9 cellular contexts compared by ENCODE assay signal in genomic region chr1:231584117-231584516, GRCh38.
DNase-seq lines count a peak whose midpoint lies in the region; ATAC-seq and TF ChIP-seq lines count a peak whose summit lies in the region.
"Had no signal": no experiment of that assay in that cellular context is flagged by ENCODE, and none has a peak within 500 bp of the region (broad histone marks: within the 10 kb centered on the region; RNA-seq: fewer than 3 reads in every experiment).

No MANE protein-coding gene starts in this region.

- H3K27me3 Mint-ChIP-seq in nephron progenitor cell (ENCODE audit: low read depth, poor library complexity): peaks cover 6% of the 10 kb centered on the region
- H3K27me3 Mint-ChIP-seq: activated naive CD4-positive, alpha-beta T cell treated with anti-CD3 and anti-CD28 coated beads, Interleukin-2, amount 50 U/mL, for 24 hours had no signal

- H3K9me3 ChIP-seq in adipocyte (ENCODE audit: control insufficient read depth, low read length): no peaks in the 10 kb centered on the region

- no peak overlapping the region for H3K9ac ChIP-seq in adipocyte (ENCODE audit: low read length)

- DNase-seq in EL (peak; percentile 62), LoVo (ENCODE audit: low spot score) (peak; percentile 19), adipocyte (ENCODE audit: low read depth) (peak; percentile 62), midbrain (lab: John Stamatoyannopoulos, UW) (peak; percentile 28), nephron progenitor cell (no peak), DMS79 treated with DMSO at 0.1 percent for 48 hours (lab: John Stamatoyannopoulos, UW) (no peak)

- H3K4me3 ChIP-seq in adipocyte (ENCODE audit: low read length): no peak overlapping the region

- ATAC-seq in HG03039 (IDR thresholded peaks at IDR 0.05; ENCODE audit: unreplicated experiment) (no peak), GM21786 (IDR thresholded peaks at IDR 0.05; ENCODE audit: unreplicated experiment) (no peak)

- H3K4me1 Mint-ChIP-seq in nephron progenitor cell: no peaks in the 10 kb centered on the region
- H3K4me1 Mint-ChIP-seq: activated naive CD4-positive, alpha-beta T cell treated with anti-CD3 and anti-CD28 coated beads, Interleukin-2, amount 50 U/mL, for 24 hours had no signal

- no peaks in the 10 kb centered on the region for H3K36me3 Mint-ChIP-seq in nephron progenitor cell (ENCODE audit: low read depth)
- H3K36me3 Mint-ChIP-seq: activated naive CD4-positive, alpha-beta T cell treated with anti-CD3 and anti-CD28 coated beads, Interleukin-2, amount 50 U/mL, for 24 hours had no signal

- no peak overlapping the region for H3K27ac Mint-ChIP-seq in nephron progenitor cell
- H3K27ac Mint-ChIP-seq: activated naive CD4-positive, alpha-beta T cell treated with anti-CD3 and anti-CD28 coated beads, Interleukin-2, amount 50 U/mL, for 24 hours had no signal

- H3K36me3 ChIP-seq in adipocyte (ENCODE audit: control insufficient read depth, insufficient read depth, low read length, severe bottlenecking): no peaks in the 10 kb centered on the region

- no peak overlapping the region for H3K4me3 Mint-ChIP-seq in nephron progenitor cell
- H3K4me3 Mint-ChIP-seq: activated naive CD4-positive, alpha-beta T cell treated with anti-CD3 and anti-CD28 coated beads, Interleukin-2, amount 50 U/mL, for 24 hours had no signal

- H3K27me3 ChIP-seq in adipocyte (replicated peaks; ENCODE audit: control insufficient read depth, insufficient read depth, low read length): no peaks in the 10 kb centered on the region

- no peak for TF ChIP-seq CTCF in nephron progenitor cell (IDR thresholded peaks at IDR 0.05)

- no peaks in the 10 kb centered on the region for H3K9me3 Mint-ChIP-seq in nephron progenitor cell
- H3K9me3 Mint-ChIP-seq: activated naive CD4-positive, alpha-beta T cell treated with anti-CD3 and anti-CD28 coated beads, Interleukin-2, amount 50 U/mL, for 24 hours had no signal

- no peaks in the 10 kb centered on the region for H3K4me1 ChIP-seq in adipocyte (ENCODE audit: control insufficient read depth, insufficient read depth, low read length)

Comparison
In these comparisons a context has a peak if more than half of its experiments do, and no peak if none do; other contexts are left out.
1. DNase-seq: peak in EL (single experiment), LoVo (single experiment), adipocyte (single experiment) and midbrain (single experiment); none in nephron progenitor cell (single experiment) and DMS79 treated with DMSO at 0.1 percent for 48 hours (single experiment).